In genomic region chr6:153963352-153963751, GRCh38 we compare ENCODE assay signal across 28 cellular contexts.
DNase-seq lines count a peak whose midpoint lies in the region; ATAC-seq, FAIRE-seq and TF ChIP-seq lines count a peak whose summit lies in the region.
"Had no signal": no experiment of that assay in that cellular context is flagged by ENCODE, and none has a peak within 500 bp of the region (broad histone marks: within the 10 kb centered on the region; RNA-seq: fewer than 3 reads in every experiment).

No MANE protein-coding gene starts in this region.

- H3K27me3 Mint-ChIP-seq in CD8-positive, alpha-beta T cell (ENCODE audit: low read depth), result peaks cover 2% of the 10 kb centered on the region
- H3K27me3 Mint-ChIP-seq: activated naive CD8-positive, alpha-beta T cell treated with anti-CD3 and anti-CD28 coated beads for 36 hours; effector memory CD8-positive, alpha-beta T cell had no signal

- CTCF ChIA-PET in H1 (lab: Charles Lee; ENCODE audit: partially characterized antibody), result interaction anchor here (0.6 to 1.9 kb wide), 10 partner anchors 9 to 1448 kb away, joined by 3 to 7 read pairs (median 3); no protein-coding TSS in a partner anchor
- CTCF ChIA-PET in CD8-positive, alpha-beta T cell (lab: Charles Lee), result no interaction called here

- H3K4me1 ChIP-seq in Loucy (ENCODE audit: insufficient read depth, low read length, poor library complexity, severe bottlenecking), result no peaks in the 10 kb centered on the region
- peaks cover 0 to 3% (median 2%) of the 10 kb centered on the region in 4 experiments; a peak in 2 of 7 replicates for H3K4me1 ChIP-seq in H1 (replicated peaks in 1 of 4; ENCODE audit: control insufficient read depth in 3 of 4, insufficient read depth in 4 of 4, low read length in 3 of 4)
- H3K4me1 ChIP-seq in CD8-positive, alpha-beta T cell (ENCODE audit: insufficient read depth, low read length), result peaks cover 5% of the 10 kb centered on the region
- H3K4me1 ChIP-seq: heart left ventricle, parathyroid adenoma had no signal

- H3K23me2 ChIP-seq in H1 (ENCODE audit: low read depth, low read length), result no peaks in the 10 kb centered on the region

- H3K36me3 Mint-ChIP-seq in CD8-positive, alpha-beta T cell, result no peaks in the 10 kb centered on the region
- H3K36me3 Mint-ChIP-seq: activated naive CD8-positive, alpha-beta T cell treated with anti-CD3 and anti-CD28 coated beads for 36 hours had no signal

- no peak overlapping the region for H3K14ac ChIP-seq in H1 (ENCODE audit: insufficient read length)

- no peak overlapping the region for H2BK15ac ChIP-seq in H1 (ENCODE audit: low read length)

- peaks cover 11% of the 10 kb centered on the region for H3K4me1 Mint-ChIP-seq in CD8-positive, alpha-beta T cell (ENCODE audit: low read depth)
- H3K4me1 Mint-ChIP-seq: nephron progenitor cell had no signal

- no peak overlapping the region for H2BK20ac ChIP-seq in H1 (ENCODE audit: low read length)

- intact Hi-C loops in CD8-positive, alpha-beta T cell (cut with DNase I, micrococcal nuclease), result no loop called here

- no peak overlapping the region for H2BK12ac ChIP-seq in H1 (ENCODE audit: low read depth, low read length)

- TF ChIP-seq POLR2A in H1 (IDR thresholded peaks at IDR 0.05; ENCODE audit: control extremely low read depth in 1 of 2, low read depth in 2 of 2, low read length in 2 of 2), result no peak

- no peaks in the 10 kb centered on the region for H3K79me1 ChIP-seq in H1 (ENCODE audit: low read depth, low read length)

- H4K20me1 ChIP-seq in Loucy (ENCODE audit: insufficient read depth, low read length, poor library complexity, severe bottlenecking) (no peaks in the 10 kb centered on the region), H1 (replicated peaks in 1 of 2; ENCODE audit: control insufficient read depth in 1 of 2, insufficient read depth in 2 of 2, low read length in 2 of 2) (no peaks in the 10 kb centered on the region)
- H4K20me1 ChIP-seq: BLaER1 had no signal

- no peak overlapping the region for H3K4me2 ChIP-seq in Loucy (ENCODE audit: low read depth, low read length, poor library complexity, severe bottlenecking)
- H3K4me2 ChIP-seq in H1 (ENCODE audit: insufficient read depth in 1 of 2, low read depth in 2 of 2, low read length in 2 of 2), result no peak overlapping the region
- H3K4me2 ChIP-seq: BLaER1 had no signal

- TF ChIP-seq CTCF in C4-2B (conservative IDR thresholded peaks at IDR 0.05), result 0 out of 2 replicates have a peak, but pooled peaks have one; percentile 14
- peak; percentile 35; the same call in 2 of the 3 replicates for TF ChIP-seq CTCF in GM12872 (IDR thresholded peaks at IDR 0.05; ENCODE audit: insufficient read depth, low read depth, low read length)
- TF ChIP-seq CTCF in Loucy (conservative IDR thresholded peaks at IDR 0.05; ENCODE audit: low read length), result peak; percentile 20; the same call in 1 of the 2 replicates
- peak in 1 of 3 experiments; percentile 6; a peak in 1 of 4 replicates for TF ChIP-seq CTCF in H1 (IDR thresholded peaks at IDR 0.05; ENCODE audit: control extremely low read depth in 1 of 3, insufficient read depth in 1 of 3, low read depth in 1 of 3, low read length in 3 of 3)
- TF ChIP-seq CTCF in CD8-positive, alpha-beta T cell (IDR thresholded peaks at IDR 0.05), result no peak

- TF ChIP-seq RAD21 in H1 (IDR thresholded peaks at IDR 0.05 in 1 of 2, conservative IDR thresholded peaks at IDR 0.05 in 1 of 2; ENCODE audit: low read depth in 2 of 2, low read length in 2 of 2), result peak; percentile 37 to 49; a peak in 3 of 4 replicates

- H3K9me2 ChIP-seq in Loucy (replicated peaks; ENCODE audit: low read depth, low read length), result no peaks in the 10 kb centered on the region

- no peak overlapping the region for H4K8ac ChIP-seq in H1 (ENCODE audit: extremely low read depth, insufficient read depth, low read length)

- no peak overlapping the region for H3K4me3 Mint-ChIP-seq in CD8-positive, alpha-beta T cell
- H3K4me3 Mint-ChIP-seq: activated CD8-positive, alpha-beta T cell treated with anti-CD3 and anti-CD28 coated beads, Interleukin-2, amount 10 ng/mL, durations not matched to agents 7 days and 5 days; activated naive CD8-positive, alpha-beta T cell treated with anti-CD3 and anti-CD28 coated beads for 36 hours; effector memory CD8-positive, alpha-beta T cell; nephron progenitor cell had no signal

- H3K27ac ChIP-seq in C4-2B (no peak overlapping the region), H1 (ENCODE audit: low read depth, low read length) (no peak overlapping the region)
- no peak overlapping the region for H3K27ac ChIP-seq in CD8-positive, alpha-beta T cell (ENCODE audit: low read depth, low read length)
- H3K27ac ChIP-seq: BLaER1, coronary artery, heart left ventricle, parathyroid adenoma, tibial nerve had no signal

- H3K4ac ChIP-seq in H1 (replicated peaks; ENCODE audit: insufficient read length, low read depth, low read length), result no peak overlapping the region

- no peak for FAIRE-seq in H1 (lab: Jason Lieb, UNC)
- FAIRE-seq: astrocyte had no signal

- POLR2A ChIA-PET in H1 (lab: Charles Lee; ENCODE audit: partially characterized antibody), result no interaction called here
- POLR2A ChIA-PET in CD8-positive, alpha-beta T cell (lab: Charles Lee), result no interaction called here

- H4K91ac ChIP-seq in H1 (replicated peaks; ENCODE audit: insufficient read length, low read length), result no peak overlapping the region

- H3K4me3 ChIP-seq in Loucy (ENCODE audit: low read length, poor library complexity, severe bottlenecking) (no peak overlapping the region), H1 (ENCODE audit: extremely low read depth in 1 of 4, insufficient read depth in 2 of 4, low read depth in 3 of 4, low read length in 4 of 4) (no peak overlapping the region)
- no peak overlapping the region for H3K4me3 ChIP-seq in CD8-positive, alpha-beta T cell (ENCODE audit: low read depth, low read length)
- H3K4me3 ChIP-seq: BLaER1, coronary artery, heart left ventricle, tibial nerve had no signal

- H4K5ac ChIP-seq in H1 (ENCODE audit: insufficient read length, low read depth, low read length), result no peak overlapping the region

- no peak for ATAC-seq in CD8-positive, alpha-beta T cell
- ATAC-seq in HG02870 (IDR thresholded peaks at IDR 0.05; ENCODE audit: unreplicated experiment), result no peak
- ATAC-seq: activated CD8-positive, alpha-beta T cell treated with anti-CD3 and anti-CD28 coated beads, Interleukin-2, amount 10 ng/mL, durations not matched to agents 7 days and 5 days; effector memory CD8-positive, alpha-beta T cell; esophagus mucosa; heart left ventricle; Right ventricle myocardium inferior had no signal

- H3K36me3 ChIP-seq in Loucy (ENCODE audit: insufficient read depth, low read length), result no peaks in the 10 kb centered on the region
- no peaks in the 10 kb centered on the region for H3K36me3 ChIP-seq in H1 (ENCODE audit: control insufficient read depth in 2 of 4, insufficient read depth in 4 of 4, low read length in 3 of 4)
- H3K36me3 ChIP-seq in CD8-positive, alpha-beta T cell (ENCODE audit: insufficient read depth, low read length), result no peaks in the 10 kb centered on the region
- H3K36me3 ChIP-seq: BLaER1, heart left ventricle, tibial nerve had no signal

- TF ChIP-seq EP300 in H1 (IDR thresholded peaks at IDR 0.05; ENCODE audit: borderline replicate concordance in 1 of 2, low read depth in 2 of 2, low read length in 2 of 2), result no peak

- H3K9me3 ChIP-seq in Loucy (ENCODE audit: insufficient read depth, low read depth, low read length) (no peaks in the 10 kb centered on the region), H1 (ENCODE audit: insufficient read depth in 2 of 2, low read depth in 1 of 2, low read length in 1 of 2) (peaks cover 2 to 5% of the 10 kb centered on the region in 2 experiments; a peak in 3 of 4 replicates)
- H3K9me3 ChIP-seq in CD8-positive, alpha-beta T cell (ENCODE audit: low read length), result no peaks in the 10 kb centered on the region
- H3K9me3 ChIP-seq: BLaER1, heart left ventricle, tibial nerve had no signal

- H3K27ac Mint-ChIP-seq in CD8-positive, alpha-beta T cell, result no peak overlapping the region
- H3K27ac Mint-ChIP-seq: activated CD8-positive, alpha-beta T cell treated with anti-CD3 and anti-CD28 coated beads, Interleukin-2, amount 10 ng/mL, durations not matched to agents 7 days and 5 days; activated naive CD8-positive, alpha-beta T cell treated with anti-CD3 and anti-CD28 coated beads for 36 hours; effector memory CD8-positive, alpha-beta T cell; nephron progenitor cell had no signal

- no peak overlapping the region for H2BK120ac ChIP-seq in H1 (replicated peaks; ENCODE audit: low read depth, low read length)

- H2BK5ac ChIP-seq in H1 (ENCODE audit: low read depth, low read length), result no peak overlapping the region

- H3K9ac ChIP-seq in Loucy (ENCODE audit: low read depth, low read length, poor library complexity, severe bottlenecking) (no peak overlapping the region), H1 (replicated peaks in 1 of 4; ENCODE audit: extremely low read depth in 1 of 4, low read depth in 3 of 4, low read length in 3 of 4) (no peak overlapping the region)
- H3K9ac ChIP-seq: BLaER1, parathyroid adenoma had no signal

- DNase-seq in H1 (ENCODE audit: low read depth in 1 of 2, low spot score in 2 of 2), result no peak
- DNase-seq in CD8-positive, alpha-beta T cell, result no peak
- no peak for DNase-seq in DMS153 treated with DMSO at 0.1 percent for 48 hours (lab: John Stamatoyannopoulos, UW; ENCODE audit: unreplicated experiment)
- DNase-seq: activated CD8-positive, alpha-beta T cell treated with anti-CD3 and anti-CD28 coated beads, Interleukin-2, amount 10 ng/mL, durations not matched to agents 7 days and 5 days; activated naive CD8-positive, alpha-beta T cell treated with anti-CD3 and anti-CD28 coated beads for 36 hours; Calu3; effector memory CD8-positive, alpha-beta T cell; EL; foreskin fibroblast; heart left ventricle; kidney glomerular epithelial cell; NCI-H1092; NCI-H187 treated with DMSO at 0.1 percent for 48 hours; NCI-H2227 treated with DMSO at 0.1 percent for 48 hours; NCI-H774; nephron progenitor cell; stimulated activated CD4-positive, alpha-beta T cell treated with anti-CD3 and anti-CD28 coated beads, Interleukin-2, amount 100 ng/mL, for 24 hours had no signal

- H3K9me3 Mint-ChIP-seq in CD8-positive, alpha-beta T cell, result no peaks in the 10 kb centered on the region
- H3K9me3 Mint-ChIP-seq: activated naive CD8-positive, alpha-beta T cell treated with anti-CD3 and anti-CD28 coated beads for 36 hours; effector memory CD8-positive, alpha-beta T cell; nephron progenitor cell had no signal

- no peak overlapping the region for H3K56ac ChIP-seq in H1 (replicated peaks; ENCODE audit: insufficient read length, low read depth, low read length)

- H3F3A ChIP-seq in Loucy (ENCODE audit: low read depth), result no peaks in the 10 kb centered on the region

- H3K23ac ChIP-seq in H1 (ENCODE audit: insufficient read length), result no peak overlapping the region

- H3K79me2 ChIP-seq in Loucy (ENCODE audit: insufficient read depth, low read length) (no peaks in the 10 kb centered on the region), H1 (ENCODE audit: control insufficient read depth in 1 of 2, insufficient read depth in 2 of 2, low read length in 2 of 2) (no peaks in the 10 kb centered on the region)
- H3K79me2 ChIP-seq: parathyroid adenoma had no signal

- H2AK5ac ChIP-seq in H1 (ENCODE audit: low read depth, low read length), result no peak overlapping the region

- 76% methylated on average over 3 of the region's 3 CpGs; no CpG with 5 or more reads in 1 of the 2 experiments for WGBS in H1 (ENCODE audit: extremely low coverage in 1 of 2, insufficient coverage in 1 of 2, insufficient read length in 1 of 2, insufficient replicate concordance in 2 of 2, low coverage in 1 of 2, low lambda C conversion rate in 2 of 2, missing lambda C conversion rate in 1 of 2), 2 experiments

- no peaks in the 10 kb centered on the region for H3K27me3 ChIP-seq in Loucy (ENCODE audit: insufficient read depth, low read length, poor library complexity, severe bottlenecking)
- H3K27me3 ChIP-seq in H1 (replicated peaks in 1 of 4; ENCODE audit: control insufficient read depth in 3 of 4, extremely low read depth in 1 of 4, insufficient read depth in 3 of 4, low read length in 3 of 4), result no peaks in the 10 kb centered on the region
- H3K27me3 ChIP-seq in CD8-positive, alpha-beta T cell (ENCODE audit: insufficient read depth, low read length), result no peaks in the 10 kb centered on the region
- H3K27me3 ChIP-seq: BLaER1, heart left ventricle, tibial nerve had no signal

- no peak overlapping the region for H3K18ac ChIP-seq in H1 (ENCODE audit: extremely low read depth, low read length)

- no peak overlapping the region for H2AFZ ChIP-seq in Loucy (ENCODE audit: low read length)
- H2AFZ ChIP-seq in H1 (ENCODE audit: low read length), result no peak overlapping the region
- H2AFZ ChIP-seq: parathyroid adenoma had no signal
